ENCODE assay signal across 32 cellular contexts in the genomic region with DNA sequence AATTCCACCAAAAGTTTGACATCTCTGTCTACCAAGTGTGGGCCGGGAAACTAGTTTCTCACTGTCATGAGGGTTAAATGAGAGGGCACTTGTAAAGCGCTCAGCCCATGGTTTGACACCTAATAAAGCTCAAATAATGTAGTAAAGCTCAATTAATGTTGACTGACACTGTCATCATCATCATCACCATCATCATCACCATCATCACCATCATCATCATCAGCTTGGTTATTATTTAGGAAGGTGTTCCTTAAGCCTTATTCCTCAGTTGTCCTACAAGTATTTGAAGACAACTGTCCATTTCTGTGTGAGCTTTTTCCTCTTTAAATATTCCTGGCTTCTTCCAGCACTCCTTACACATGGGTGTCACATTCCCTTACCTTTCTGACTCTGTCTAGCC.
"Had no signal": no experiment of that assay in that cellular context is flagged by ENCODE, and none has a peak within 500 bp of the region (broad histone marks: within the 10 kb centered on the region; RNA-seq: fewer than 3 reads in every experiment).

No MANE protein-coding gene starts in this region.

- H3K9me3 ChIP-seq: adrenal gland, body of pancreas, colonic mucosa had no signal

- H3K27me3 ChIP-seq: body of pancreas, colonic mucosa had no signal

- H3K36me3 ChIP-seq: adrenal gland, cardiac muscle cell, colonic mucosa, WERI-Rb-1 had no signal

- H3K27ac ChIP-seq: adrenal gland, body of pancreas, cardiac muscle cell, colonic mucosa, WERI-Rb-1 had no signal

- DNase-seq: activated B cell treated with CpG ODN at 0.5 μM for 24 hours; activated CD4-positive, alpha-beta T cell treated with anti-CD3 and anti-CD28 coated beads for 48 hours; activated CD4-positive, alpha-beta T cell treated with anti-CD3 and anti-CD28 coated beads, Interleukin-2, amount 50 U/mL, for 1 hour; activated CD4-positive, alpha-beta T cell treated with anti-CD3 and anti-CD28 coated beads, Interleukin-2, amount 50 U/mL, for 48 hours; activated CD8-positive, alpha-beta memory T cell treated with anti-CD3 and anti-CD28 coated beads for 24 hours; activated CD8-positive, alpha-beta T cell treated with anti-CD3 and anti-CD28 coated beads for 36 hours; activated effector memory CD4-positive, alpha-beta T cell treated with Interleukin-2 at 50 U/mL for 16 hours; activated gamma-delta T cell treated with Interleukin-2 at 50 U/mL for 16 hours; activated naive CD4-positive, alpha-beta T cell treated with anti-CD3 and anti-CD28 coated beads, Interleukin-2, amount 50 U/mL, for 16 hours; activated naive CD4-positive, alpha-beta T cell treated with Interleukin-2 at 50 U/mL for 16 hours; activated naive CD8-positive, alpha-beta T cell treated with anti-CD3 and anti-CD28 coated beads for 36 hours; activated naive CD8-positive, alpha-beta T cell treated with anti-CD3 and anti-CD28 coated beads, Interleukin-2, amount 50 U/mL, for 24 hours; activated T-cell treated with anti-CD3 and anti-CD28 coated beads, Interleukin-2, amount 50 U/mL, for 4 hours; adrenal gland; amygdala; aorta; body of pancreas; central memory CD4-positive, alpha-beta T cell; cerebellar nuclear complex; colonic mucosa; effector CD8-positive, alpha-beta T cell; foreskin fibroblast; head of caudate nucleus; T-helper 17 cell; T1000; WERI-Rb-1 had no signal

- H3K4me3 ChIP-seq: adrenal gland, body of pancreas, cardiac muscle cell, colonic mucosa had no signal

- FAIRE-seq: endometrium, frontal cortex had no signal

- ATAC-seq: activated CD4-positive, CD25-positive, alpha-beta regulatory T cell treated with anti-CD3 and anti-CD28 coated beads, Interleukin-2, amount 50 U/mL, for 24 hours; activated CD8-positive, alpha-beta T cell treated with anti-CD3 and anti-CD28 coated beads for 36 hours; activated naive CD8-positive, alpha-beta T cell treated with anti-CD3 and anti-CD28 coated beads, Interleukin-2, amount 50 U/mL, for 24 hours; activated T-cell treated with anti-CD3 and anti-CD28 coated beads, Interleukin-2, amount 50 U/mL, for 4 hours; activated T-helper 17 cell treated with anti-CD3 and anti-CD28 coated beads, Interleukin-2, amount 50 U/mL, for 72 hours; body of pancreas; esophagus mucosa; T-helper 17 cell had no signal
